8 cellular contexts compared by ENCODE assay signal in genomic region chr3:131794766-131795381, GRCh38.
DNase-seq lines count a peak whose midpoint lies in the region; ATAC-seq and TF ChIP-seq lines count a peak whose summit lies in the region.

No MANE protein-coding gene starts in this region.

- peak; percentile 83 for TF ChIP-seq CTCF in OCI-LY7 (conservative IDR thresholded peaks at IDR 0.05; ENCODE audit: low read length)

- no peaks in the 10 kb centered on the region for H3K36me3 ChIP-seq in OCI-LY7 (ENCODE audit: insufficient read depth, low read length)

- H3K27ac ChIP-seq in OCI-LY7 (ENCODE audit: low read depth, low read length, poor library complexity, severe bottlenecking) = no peak overlapping the region

- H3K4me2 ChIP-seq in OCI-LY7 (ENCODE audit: low read length) = no peak overlapping the region

- DNase-seq in SIG-M5 treated with dmso at 0.1 percent for 504 hours (lab: John Stamatoyannopoulos, UW; ENCODE audit: unreplicated experiment) = peak; percentile 58
- DNase-seq in SIG-M5 (lab: John Stamatoyannopoulos, UW) = no peak
- DNase-seq in HK-2 (ENCODE audit: unreplicated experiment) = peak; percentile 22
- peak; percentile 41 for DNase-seq in OCI-LY7 (ENCODE audit: low spot score)
- peak; percentile 15 for DNase-seq in cerebellum (ENCODE audit: low spot score)
- DNase-seq in left colon = peak in 1 of 2 donors; percentile 3
- DNase-seq in stromal cell of bone marrow (ENCODE audit: low read depth) = peak; percentile 13

- H3K9me3 ChIP-seq in OCI-LY7 (ENCODE audit: low read length) = no peaks in the 10 kb centered on the region

- H2AFZ ChIP-seq in OCI-LY7 (ENCODE audit: low read length) = no peak overlapping the region

- H3K4me3 ChIP-seq in OCI-LY7 (ENCODE audit: low read depth, low read length, poor library complexity, severe bottlenecking) = no peak overlapping the region

- CTCF ChIA-PET in OCI-LY7 (lab: Charles Lee; ENCODE audit: unreplicated experiment) = no interaction called here

- intact Hi-C loops in OCI-LY7 (cut with micrococcal nuclease; ENCODE audit: unreplicated experiment) (loop anchor here (1.0 to 5.0 kb wide), 2 partner anchors 234 to 602 kb away; no protein-coding TSS in a partner anchor), left colon (cut with DNase I, micrococcal nuclease) (loop anchor here in 1 of 2 donors (10.0 kb wide), 1 partner anchor 210 kb away; no protein-coding TSS in a partner anchor)

- BruUV-seq in OCI-LY7 (replicated peaks; lab: Mats Ljungman, UMichigan) = no TSS peak

- POLR2A ChIA-PET in OCI-LY7 (lab: Charles Lee) = interaction anchor here (0.7 kb wide), 1 partner anchor 70 kb away, joined by 3 read pairs; no protein-coding TSS in a partner anchor

- H3K79me2 ChIP-seq in OCI-LY7 (ENCODE audit: insufficient read depth, low read depth, low read length) = no peaks in the 10 kb centered on the region

- ATAC-seq in GM19463 (IDR thresholded peaks at IDR 0.05; ENCODE audit: unreplicated experiment) (peak; percentile 46), left colon (peak; percentile 72)

- no peaks in the 10 kb centered on the region for H3K4me1 ChIP-seq in OCI-LY7 (ENCODE audit: insufficient read depth, low read length, poor library complexity, severe bottlenecking)

- no peaks in the 10 kb centered on the region for H3K9me2 ChIP-seq in OCI-LY7 (ENCODE audit: insufficient read depth, low read length)

- H4K20me1 ChIP-seq in OCI-LY7 (ENCODE audit: insufficient read depth, low read length) = no peaks in the 10 kb centered on the region
